In genomic region chr18:46481048-46481846, GRCh38 we compare ENCODE assay signal across 8 cellular contexts.
DNase-seq lines count a peak whose midpoint lies in the region; ATAC-seq, FAIRE-seq and TF ChIP-seq lines count a peak whose summit lies in the region.

No MANE protein-coding gene starts in this region.

- no peak overlapping the region for H3K27ac Mint-ChIP-seq in activated CD8-positive, alpha-beta T cell treated with anti-CD3 and anti-CD28 coated beads for 36 hours
- H3K27ac Mint-ChIP-seq in endothelial cell (ENCODE audit: unreplicated experiment), result no peak overlapping the region

- no peaks in the 10 kb centered on the region for H3K36me3 Mint-ChIP-seq in activated CD8-positive, alpha-beta T cell treated with anti-CD3 and anti-CD28 coated beads for 36 hours (ENCODE audit: low read depth)
- H3K36me3 Mint-ChIP-seq in endothelial cell (ENCODE audit: low read depth, unreplicated experiment), result no peaks in the 10 kb centered on the region

- H3K9me2 ChIP-seq in neural cell (ENCODE audit: insufficient read depth, low read length), result no peaks in the 10 kb centered on the region

- FAIRE-seq in urothelium cell line (lab: Jason Lieb, UNC), result no peak

- H3K4me3 Mint-ChIP-seq in activated CD8-positive, alpha-beta T cell treated with anti-CD3 and anti-CD28 coated beads for 36 hours, result no peak overlapping the region
- no peak overlapping the region for H3K4me3 Mint-ChIP-seq in endothelial cell (ENCODE audit: unreplicated experiment)

- no peak for TF ChIP-seq EP300 in neural cell (conservative IDR thresholded peaks at IDR 0.05; ENCODE audit: poor library complexity, severe bottlenecking)

- TF ChIP-seq CTCF in AG09319 (IDR thresholded peaks at IDR 0.05; ENCODE audit: low read depth, low read length), result peak; percentile 67
- TF ChIP-seq CTCF in activated CD8-positive, alpha-beta T cell treated with anti-CD3 and anti-CD28 coated beads for 36 hours (IDR thresholded peaks at IDR 0.05), result peak; percentile 83
- TF ChIP-seq CTCF in endothelial cell (IDR thresholded peaks at IDR 0.05; ENCODE audit: unreplicated experiment), result peak; percentile 88
- peak; percentile 79 for TF ChIP-seq CTCF in neural cell (IDR thresholded peaks at IDR 0.05; ENCODE audit: poor library complexity, severe bottlenecking)

- POLR2A ChIA-PET in activated CD8-positive, alpha-beta T cell treated with anti-CD3 and anti-CD28 coated beads for 36 hours (lab: Charles Lee), result no interaction called here

- peak; percentile 68 for TF ChIP-seq RAD21 in neural cell (conservative IDR thresholded peaks at IDR 0.05)

- intact Hi-C loops in activated CD8-positive, alpha-beta T cell treated with anti-CD3 and anti-CD28 coated beads for 36 hours (cut with micrococcal nuclease), result loop anchor here (5.0 kb wide), 1 partner anchor 199 kb away; no protein-coding TSS in a partner anchor

- H3K4me1 Mint-ChIP-seq in activated CD8-positive, alpha-beta T cell treated with anti-CD3 and anti-CD28 coated beads for 36 hours (ENCODE audit: low read depth), result no peaks in the 10 kb centered on the region
- peaks cover 6% of the 10 kb centered on the region for H3K4me1 Mint-ChIP-seq in endothelial cell (ENCODE audit: unreplicated experiment)

- CTCF ChIA-PET in activated CD8-positive, alpha-beta T cell treated with anti-CD3 and anti-CD28 coated beads for 36 hours (lab: Charles Lee), result interaction anchor here (0.9 to 4.4 kb wide), 9 partner anchors 88 to 334 kb away, joined by 3 to 24 read pairs (median 6); a partner anchor contains a TSS

- no peak overlapping the region for H3K4me2 ChIP-seq in neural cell (ENCODE audit: low read length)

- no peak overlapping the region for H3K27ac ChIP-seq in neural cell (ENCODE audit: low read length)

- H4K20me1 ChIP-seq in neural cell (ENCODE audit: insufficient read depth), result no peaks in the 10 kb centered on the region

- no peaks in the 10 kb centered on the region for H3K27me3 ChIP-seq in neural cell (ENCODE audit: insufficient read depth, low read depth, low read length)

- no peaks in the 10 kb centered on the region for H3K79me2 ChIP-seq in neural cell (replicated peaks; ENCODE audit: insufficient read depth, low read length)

- H3K4me3 ChIP-seq in neural cell (ENCODE audit: low read length), result no peak overlapping the region

- H2AFZ ChIP-seq in neural cell (ENCODE audit: low read depth, low read length), result no peak overlapping the region

- ATAC-seq in GM18867 (IDR thresholded peaks at IDR 0.05; ENCODE audit: unreplicated experiment) (peak; percentile 70), GM18519 (IDR thresholded peaks at IDR 0.05; ENCODE audit: low FRiP score, unreplicated experiment) (no peak)
- peak; percentile 78 for ATAC-seq in activated CD8-positive, alpha-beta T cell treated with anti-CD3 and anti-CD28 coated beads for 36 hours

- H3K9me3 Mint-ChIP-seq in activated CD8-positive, alpha-beta T cell treated with anti-CD3 and anti-CD28 coated beads for 36 hours, result no peaks in the 10 kb centered on the region
- no peaks in the 10 kb centered on the region for H3K9me3 Mint-ChIP-seq in endothelial cell (ENCODE audit: unreplicated experiment)

- no peaks in the 10 kb centered on the region for H3K36me3 ChIP-seq in neural cell (ENCODE audit: insufficient read depth, low read length)

- H3K9ac ChIP-seq in neural cell (ENCODE audit: low read length), result no peak overlapping the region

- H3K27me3 Mint-ChIP-seq in activated CD8-positive, alpha-beta T cell treated with anti-CD3 and anti-CD28 coated beads for 36 hours, result peaks cover 3% of the 10 kb centered on the region
- H3K27me3 Mint-ChIP-seq in endothelial cell (ENCODE audit: unreplicated experiment), result peaks cover 6% of the 10 kb centered on the region

- no peaks in the 10 kb centered on the region for H3K9me3 ChIP-seq in neural cell (ENCODE audit: low read length)

- DNase-seq in AG09319 (ENCODE audit: extremely low read depth, low read depth) (peak; percentile 12), NCI-H345 treated with DMSO at 0.1 percent for 48 hours (lab: John Stamatoyannopoulos, UW; ENCODE audit: unreplicated experiment) (peak; percentile 24), endothelial cell (ENCODE audit: low spot score) (peak; percentile 79), urothelium cell line (ENCODE audit: low spot score) (peak; percentile 22)
- DNase-seq in activated CD8-positive, alpha-beta T cell treated with anti-CD3 and anti-CD28 coated beads for 36 hours, result peak; percentile 79

- H3F3A ChIP-seq in neural cell (ENCODE audit: insufficient read depth, low read length, poor library complexity, severe bottlenecking), result no peaks in the 10 kb centered on the region

TF ChIP-seq in neural cell, 6 proteins besides CTCF, POLR2A, EP300 and RAD21:
- TF ChIP-seq TAF1 (IDR thresholded peaks at IDR 0.05; ENCODE audit: low read depth) (no peak), REST (IDR thresholded peaks at IDR 0.05; ENCODE audit: borderline replicate concordance) (no peak), SMC3 (conservative IDR thresholded peaks at IDR 0.05; ENCODE audit: poor library complexity) (peak; percentile 82)

Comparison
In these comparisons a context has a peak if more than half of its experiments do, and no peak if none do; other contexts are left out.
1. DNase-seq: peak in every context shown above with its lines; median percentile 79 in activated CD8-positive, alpha-beta T cell treated with anti-CD3 and anti-CD28 coated beads for 36 hours; 79 in endothelial cell; 24 in NCI-H345 treated with DMSO at 0.1 percent for 48 hours; 22 in urothelium cell line; 12 in AG09319.